ENCODE assay signal across 8 cellular contexts in genomic region chr9:85940275-85940831, GRCh38. TPM values are rescaled to one million over a fixed set of nuclear protein-coding genes. Genes with fewer than 3 reads are reported as not detected.
DNase-seq lines count a peak whose midpoint lies in the region; ATAC-seq and TF ChIP-seq lines count a peak whose summit lies in the region.

No MANE protein-coding gene starts in this region.

- H3K36me3 ChIP-seq in BLaER1 (peaks cover 22% of the 10 kb centered on the region), HUES6 (ENCODE audit: control insufficient read depth, insufficient read depth, low read length) (peaks cover 29% of the 10 kb centered on the region), muscle layer of duodenum (ENCODE audit: control insufficient read depth in 1 of 2, insufficient read depth in 2 of 2, low read length in 2 of 2) (peaks cover 0 to 10% of the 10 kb centered on the region in 2 donors)

- H3K4me3 ChIP-seq in BLaER1 (peak overlapping the region; percentile 59), HUES6 (ENCODE audit: low read depth, low read length) (peak overlapping the region; percentile 72), muscle layer of duodenum (ENCODE audit: low read depth in 1 of 2, low read length in 2 of 2) (peak overlapping the region; percentile 67 to 99)

- H3K9me3 Mint-ChIP-seq in MCF 10A (ENCODE audit: unreplicated experiment) = no peaks in the 10 kb centered on the region

- no peak for TF ChIP-seq CTCF in MCF 10A (IDR thresholded peaks at IDR 0.05; ENCODE audit: unreplicated experiment)

- peak overlapping the region; percentile 72 for H3K4me2 ChIP-seq in BLaER1

- peak overlapping the region; percentile 98 for H3K27ac Mint-ChIP-seq in MCF 10A (ENCODE audit: low read depth, unreplicated experiment)

- H3K27me3 Mint-ChIP-seq in MCF 10A (ENCODE audit: insufficient read depth, unreplicated experiment) = no peaks in the 10 kb centered on the region

- POLR2A ChIA-PET in MCF 10A (lab: Yijun Ruan, JAX) = interaction anchor here (0.7 to 1.0 kb wide), 5 partner anchors 10 to 413 kb away, joined by 3 read pairs; partner anchors contain the start of gene ISCA1

- H3K9ac ChIP-seq in BLaER1 = no peak overlapping the region
- H3K9ac ChIP-seq in HUES6 (ENCODE audit: low read length) = no peak overlapping the region

- TSS peak; percentile 98 for BruUV-seq in MCF 10A (replicated peaks; lab: Mats Ljungman, UMichigan)

- H3K9me3 ChIP-seq in BLaER1 = no peaks in the 10 kb centered on the region
- no peaks in the 10 kb centered on the region for H3K9me3 ChIP-seq in HUES6 (ENCODE audit: control insufficient read depth, insufficient read depth, low read depth, low read length)
- no peaks in the 10 kb centered on the region for H3K9me3 ChIP-seq in muscle layer of duodenum (ENCODE audit: control insufficient read depth in 1 of 2, low read length in 2 of 2)

- peaks cover 5% of the 10 kb centered on the region for H3K4me1 Mint-ChIP-seq in MCF 10A (ENCODE audit: insufficient read depth, unreplicated experiment)

- DNase-seq in MCF 10A (ENCODE audit: unreplicated experiment) = no peak
- no peak for DNase-seq in midbrain (lab: John Stamatoyannopoulos, UW)

- CTCF ChIA-PET in MCF 10A (lab: Yijun Ruan, JAX) = no interaction called here

- ATAC-seq in HG02981 (IDR thresholded peaks at IDR 0.05; ENCODE audit: unreplicated experiment) (no peak), GM21367 (IDR thresholded peaks at IDR 0.05; ENCODE audit: unreplicated experiment) (no peak), HG03378 (IDR thresholded peaks at IDR 0.05; ENCODE audit: unreplicated experiment) (no peak)

- peaks cover 39% of the 10 kb centered on the region for H4K20me1 ChIP-seq in BLaER1

- H3K36me3 Mint-ChIP-seq in MCF 10A (ENCODE audit: insufficient read depth, unreplicated experiment) = peaks cover 4% of the 10 kb centered on the region

- H3K4me1 ChIP-seq in BLaER1 = peaks cover 46% of the 10 kb centered on the region
- H3K4me1 ChIP-seq in HUES6 (ENCODE audit: control insufficient read depth, insufficient read depth, low read length) = peaks cover 9% of the 10 kb centered on the region
- peaks cover 14 to 37% of the 10 kb centered on the region in 2 donors for H3K4me1 ChIP-seq in muscle layer of duodenum (ENCODE audit: control insufficient read depth in 1 of 2, insufficient read depth in 2 of 2, low read length in 2 of 2)

- intact Hi-C loops in MCF 10A (cut with micrococcal nuclease) = no loop called here

- H3K27me3 ChIP-seq in BLaER1 (no peaks in the 10 kb centered on the region), HUES6 (ENCODE audit: control insufficient read depth, insufficient read depth, low read length) (no peaks in the 10 kb centered on the region), muscle layer of duodenum (ENCODE audit: low read depth, low read length) (no peaks in the 10 kb centered on the region)

- H3K27ac ChIP-seq in BLaER1 (no peak overlapping the region; the same call in 1 of the 2 replicates), HUES6 (ENCODE audit: low read depth, low read length) (no peak overlapping the region), muscle layer of duodenum (ENCODE audit: low read length) (no peak overlapping the region)

- H3K4me3 Mint-ChIP-seq in MCF 10A (ENCODE audit: unreplicated experiment) = no peak overlapping the region

RNA-seq across cellular contexts. Expression of gene NAA35, which starts 0.6 kb away (rescaled TPM):
- 36.2 and 37.6 TPM in 2 replicates for total RNA-seq in MCF 10A (2022)
